In genomic region chr7:78082556-78082955, GRCh38 we compare ENCODE assay signal across 6 cellular contexts.
"Had no signal": no experiment of that assay in that cellular context is flagged by ENCODE, and none has a peak within 500 bp of the region (broad histone marks: within the 10 kb centered on the region; RNA-seq: fewer than 3 reads in every experiment).

No MANE protein-coding gene starts in this region.

- DNase-seq: HCEC 1CT had no signal

- FAIRE-seq: H54, HepG2 had no signal

- H3K27ac Mint-ChIP-seq: GM23338, H9 had no signal

- H3K4me2 ChIP-seq: GM23338 had no signal

- H2AFZ ChIP-seq: GM23338 had no signal

- ATAC-seq: HepG2 had no signal

- H3K4me3 Mint-ChIP-seq: GM23338, H9 had no signal

- H3K9me3 Mint-ChIP-seq: GM23338, H9 had no signal

- H3K27ac ChIP-seq: HL-60 had no signal

- H3K4me3 ChIP-seq: GM23338 had no signal
